Comparison of ENCODE assay signal across 31 cellular contexts in genomic region chr2:223826995-223827394, GRCh38.
"Had no signal": no experiment of that assay in that cellular context is flagged by ENCODE, and none has a peak within 500 bp of the region (broad histone marks: within the 10 kb centered on the region; RNA-seq: fewer than 3 reads in every experiment).

No MANE protein-coding gene starts in this region.

- H3K36me3 Mint-ChIP-seq: activated naive CD8-positive, alpha-beta T cell had no signal

- H3K9me3 ChIP-seq: colonic mucosa, esophagus squamous epithelium, gastroesophageal sphincter had no signal

- H3K9me3 Mint-ChIP-seq: activated B cell treated with CpG ODN at 0.5 μM for 24 hours; activated CD8-positive, alpha-beta T cell treated with anti-CD3 and anti-CD28 coated beads for 36 hours; activated T-cell treated with anti-CD3 and anti-CD28 coated beads, Interleukin-2, amount 50 U/mL, for 4 hours; activated T-helper 17 cell treated with anti-CD3 and anti-CD28 coated beads, Interleukin-2, amount 50 U/mL, for 72 hours; T-helper 2 cell treated with Interferon-gamma antibody and Interleukin-4, amounts not matched to agents 5 μg/mL and 100 μg/mL, for 36 hours had no signal

- DNase-seq: activated B cell treated with CpG ODN at 0.5 μM for 24 hours; activated CD4-positive, alpha-beta T cell treated with anti-CD3 and anti-CD28 coated beads for 48 hours; activated CD4-positive, alpha-beta T cell treated with anti-CD3 and anti-CD28 coated beads, Interleukin-2, amount 50 U/mL, for 1 hour; activated CD4-positive, alpha-beta T cell treated with anti-CD3 and anti-CD28 coated beads, Interleukin-2, amount 50 U/mL, for 48 hours; activated CD8-positive, alpha-beta memory T cell treated with anti-CD3 and anti-CD28 coated beads for 24 hours; activated CD8-positive, alpha-beta T cell treated with anti-CD3 and anti-CD28 coated beads for 36 hours; activated effector memory CD4-positive, alpha-beta T cell treated with Interleukin-2 at 50 U/mL for 16 hours; activated gamma-delta T cell treated with Interleukin-2 at 50 U/mL for 16 hours; activated naive CD4-positive, alpha-beta T cell treated with anti-CD3 and anti-CD28 coated beads, Interleukin-2, amount 50 U/mL, for 16 hours; activated naive CD4-positive, alpha-beta T cell treated with Interleukin-2 at 50 U/mL for 16 hours; activated T-cell treated with anti-CD3 and anti-CD28 coated beads, Interleukin-2, amount 50 U/mL, for 4 hours; amniotic stem cell; anterior cingulate cortex; caudate nucleus; cerebellar nuclear complex; colonic mucosa; effector CD8-positive, alpha-beta T cell; esophagus squamous epithelium; foreskin melanocyte; T-helper 1 cell; T-helper 17 cell; T1000; WERI-Rb-1 had no signal

- H3K4me3 ChIP-seq: colonic mucosa, esophagus squamous epithelium, gastroesophageal sphincter had no signal

- H3K4me3 Mint-ChIP-seq: activated B cell treated with CpG ODN at 0.5 μM for 24 hours; activated CD8-positive, alpha-beta T cell treated with anti-CD3 and anti-CD28 coated beads for 36 hours; activated naive CD8-positive, alpha-beta T cell; activated T-cell treated with anti-CD3 and anti-CD28 coated beads, Interleukin-2, amount 50 U/mL, for 4 hours; activated T-helper 17 cell treated with anti-CD3 and anti-CD28 coated beads, Interleukin-2, amount 50 U/mL, for 72 hours; T-helper 17 cell; T-helper 2 cell treated with Interferon-gamma antibody and Interleukin-4, amounts not matched to agents 5 μg/mL and 100 μg/mL, for 36 hours had no signal

- FAIRE-seq: astrocyte, endometrium had no signal

- H3K27me3 Mint-ChIP-seq: activated B cell treated with CpG ODN at 0.5 μM for 24 hours; activated CD8-positive, alpha-beta T cell treated with anti-CD3 and anti-CD28 coated beads for 36 hours; activated naive CD8-positive, alpha-beta T cell; activated T-helper 17 cell treated with anti-CD3 and anti-CD28 coated beads, Interleukin-2, amount 50 U/mL, for 72 hours; T-helper 17 cell had no signal

- ATAC-seq: activated CD4-positive, CD25-positive, alpha-beta regulatory T cell treated with anti-CD3 and anti-CD28 coated beads, Interleukin-2, amount 50 U/mL, for 24 hours; activated CD8-positive, alpha-beta T cell treated with anti-CD3 and anti-CD28 coated beads for 36 hours; activated T-cell treated with anti-CD3 and anti-CD28 coated beads, Interleukin-2, amount 50 U/mL, for 4 hours; activated T-helper 17 cell treated with anti-CD3 and anti-CD28 coated beads, Interleukin-2, amount 50 U/mL, for 72 hours; gastroesophageal sphincter; T-helper 17 cell had no signal

- H3K27ac ChIP-seq: colonic mucosa, epithelial cell of prostate, esophagus squamous epithelium, gastroesophageal sphincter, WERI-Rb-1 had no signal

- H3K27ac Mint-ChIP-seq: activated B cell treated with CpG ODN at 0.5 μM for 24 hours; activated CD8-positive, alpha-beta T cell treated with anti-CD3 and anti-CD28 coated beads for 36 hours; activated naive CD8-positive, alpha-beta T cell; activated T-helper 17 cell treated with anti-CD3 and anti-CD28 coated beads, Interleukin-2, amount 50 U/mL, for 72 hours; T-helper 17 cell; T-helper 2 cell treated with Interferon-gamma antibody and Interleukin-4, amounts not matched to agents 5 μg/mL and 100 μg/mL, for 36 hours had no signal

- H3K4me1 ChIP-seq: colonic mucosa, esophagus squamous epithelium, gastroesophageal sphincter had no signal

- H3K27me3 ChIP-seq: colonic mucosa, esophagus squamous epithelium, gastroesophageal sphincter had no signal

- H3K36me3 ChIP-seq: colonic mucosa, esophagus squamous epithelium, gastroesophageal sphincter, WERI-Rb-1 had no signal
